In the genomic region with DNA sequence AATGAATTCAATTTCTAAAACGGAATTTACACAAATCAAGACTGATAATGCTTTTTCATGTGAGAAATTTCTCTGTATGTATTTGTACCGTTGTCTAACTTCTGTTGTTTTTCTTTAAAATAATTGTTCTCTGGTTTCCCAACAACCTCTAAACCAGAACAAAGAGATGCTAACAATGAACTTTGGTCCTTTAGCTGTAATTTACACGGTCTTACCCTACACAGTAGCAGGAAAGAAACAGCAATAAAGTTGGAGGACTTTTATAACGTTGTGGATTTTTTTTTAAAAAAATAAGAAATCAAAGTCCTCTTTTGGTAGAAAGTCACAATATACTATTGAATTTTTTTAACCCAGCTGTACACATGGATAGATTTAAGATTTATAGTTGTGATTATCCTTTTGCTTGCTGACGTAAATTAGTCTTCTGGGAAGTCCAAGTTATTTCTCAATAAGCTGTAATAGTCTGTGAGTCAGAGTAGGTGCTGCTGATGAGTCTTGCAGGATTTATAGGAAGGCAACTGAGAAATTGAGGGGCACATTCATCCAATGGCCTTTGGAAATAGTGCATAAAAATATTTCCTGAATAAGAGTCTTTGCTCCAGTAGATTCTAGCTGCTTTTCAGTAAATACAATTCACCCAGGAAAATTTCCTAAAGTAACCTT, we compare ENCODE assay signal across 14 cellular contexts.
DNase-seq lines count a peak whose midpoint lies in the region; ATAC-seq, FAIRE-seq and TF ChIP-seq lines count a peak whose summit lies in the region.
"Had no signal": no experiment of that assay in that cellular context is flagged by ENCODE, and none has a peak within 500 bp of the region (broad histone marks: within the 10 kb centered on the region; RNA-seq: fewer than 3 reads in every experiment).

No MANE protein-coding gene starts in this region.

- H3K27ac ChIP-seq in small intestine (ENCODE audit: low read depth in 1 of 2, low read length in 1 of 2) = no peak overlapping the region
- H3K27ac ChIP-seq: left ventricle myocardium inferior, prostate gland had no signal

- no peaks in the 10 kb centered on the region for H3K4me1 ChIP-seq in small intestine (ENCODE audit: control insufficient read depth in 2 of 2, insufficient read depth in 1 of 2, low read depth in 1 of 2, low read length in 1 of 2)
- H3K4me1 ChIP-seq: left ventricle myocardium inferior, prostate gland had no signal

- FAIRE-seq in small intestine (lab: Jason Lieb, UNC) = peak; percentile 36
- FAIRE-seq: endometrium had no signal

- peaks cover 3% of the 10 kb centered on the region for H3K27me3 Mint-ChIP-seq in activated T-cell treated with anti-CD3 and anti-CD28 coated beads, Interleukin-2, amount 50 U/mL, for 24 hours

- no peaks in the 10 kb centered on the region for H3K36me3 ChIP-seq in small intestine (ENCODE audit: control insufficient read depth in 2 of 2, insufficient read depth in 2 of 2, low read length in 2 of 2)
- H3K36me3 ChIP-seq: left ventricle myocardium inferior, prostate gland had no signal

- no peaks in the 10 kb centered on the region for H3K9me3 ChIP-seq in small intestine (ENCODE audit: control insufficient read depth, low read depth)
- H3K9me3 ChIP-seq: left ventricle myocardium inferior, prostate gland had no signal

- H3K36me3 Mint-ChIP-seq in activated T-cell treated with anti-CD3 and anti-CD28 coated beads, Interleukin-2, amount 50 U/mL, for 24 hours (ENCODE audit: low read depth) = no peaks in the 10 kb centered on the region

- DNase-seq in HFF-Myc (ENCODE audit: extremely low read depth, low read depth) = peak; percentile 57
- peak; percentile 49 for DNase-seq in SW480 (ENCODE audit: low spot score)
- DNase-seq in fibroblast of pulmonary artery (ENCODE audit: low read depth) = peak; percentile 93
- DNase-seq in small intestine = peak; percentile 59
- no peak for DNase-seq in stimulated activated CD4-positive, alpha-beta T cell treated with anti-CD3 and anti-CD28 coated beads, Interleukin-12 subunit alpha, Interleukin-12 subunit beta, amount 100 ng/mL, for 4 hours
- no peak for DNase-seq in left cardiac atrium
- no peak for DNase-seq in activated T-cell treated with anti-CD3 and anti-CD28 coated beads, Interleukin-2, amount 50 U/mL, for 24 hours
- DNase-seq: activated CD4-positive, alpha-beta T cell treated with anti-CD3 and anti-CD28 coated beads, Interleukin-2, amount 50 U/mL, for 4 hours; activated naive CD4-positive, alpha-beta T cell treated with Interleukin-2 at 50 U/mL for 16 hours; left ventricle myocardium inferior; NCI-H748 treated with DMSO at 0.1 percent for 48 hours had no signal

- intact Hi-C loops in left cardiac atrium (cut with DNase I) = no loop called here

- H3K4me1 Mint-ChIP-seq in activated T-cell treated with anti-CD3 and anti-CD28 coated beads, Interleukin-2, amount 50 U/mL, for 24 hours (ENCODE audit: low read depth) = peaks cover 8% of the 10 kb centered on the region

- TF ChIP-seq CTCF in HFF-Myc (IDR thresholded peaks at IDR 0.05; ENCODE audit: low read depth, low read length, missing control alignments) (no peak), fibroblast of pulmonary artery (IDR thresholded peaks at IDR 0.05; ENCODE audit: low read length, missing control alignments) (no peak)

- no peak overlapping the region for H3K4me3 ChIP-seq in HFF-Myc (replicated peaks; ENCODE audit: low read depth, low read length)
- no peak overlapping the region for H3K4me3 ChIP-seq in fibroblast of pulmonary artery (replicated peaks; ENCODE audit: low read depth, low read length)
- no peak overlapping the region for H3K4me3 ChIP-seq in small intestine (ENCODE audit: low read depth in 1 of 2, low read length in 2 of 2)
- H3K4me3 ChIP-seq: left ventricle myocardium inferior, prostate gland had no signal

- WGBS in small intestine, 3 donors = 11 to 39% (median 25%) methylated on average over 5 of the region's 5 CpGs

- H3K9me3 Mint-ChIP-seq in activated T-cell treated with anti-CD3 and anti-CD28 coated beads, Interleukin-2, amount 50 U/mL, for 24 hours = no peaks in the 10 kb centered on the region

- no peak overlapping the region for H3K4me3 Mint-ChIP-seq in activated T-cell treated with anti-CD3 and anti-CD28 coated beads, Interleukin-2, amount 50 U/mL, for 24 hours

- no peaks in the 10 kb centered on the region for H3K27me3 ChIP-seq in small intestine (ENCODE audit: control insufficient read depth in 2 of 2, insufficient read depth in 2 of 2, low read length in 2 of 2)

- ATAC-seq in HG02884 (IDR thresholded peaks at IDR 0.05; ENCODE audit: unreplicated experiment) (no peak), left cardiac atrium (no peak)

- no peak overlapping the region for H3K27ac Mint-ChIP-seq in activated T-cell treated with anti-CD3 and anti-CD28 coated beads, Interleukin-2, amount 50 U/mL, for 24 hours

Comparison
In these comparisons a context has a peak if more than half of its experiments do, and no peak if none do; other contexts are left out.
1. DNase-seq: peak in HFF-Myc (single experiment), SW480 (single experiment), fibroblast of pulmonary artery (single experiment) and small intestine (single experiment); none in stimulated activated CD4-positive, alpha-beta T cell treated with anti-CD3 and anti-CD28 coated beads, Interleukin-12 subunit alpha, Interleukin-12 subunit beta, amount 100 ng/mL, for 4 hours (single experiment), left cardiac atrium (single experiment) and activated T-cell treated with anti-CD3 and anti-CD28 coated beads, Interleukin-2, amount 50 U/mL, for 24 hours (single experiment).